Comparison of ENCODE assay signal across 11 cellular contexts in genomic region chr17:4480929-4481898, GRCh38. TPM values are rescaled to one million over a fixed set of nuclear protein-coding genes. Genes with fewer than 3 reads are reported as not detected.
DNase-seq lines count a peak whose midpoint lies in the region; ATAC-seq, FAIRE-seq and TF ChIP-seq lines count a peak whose summit lies in the region.
"Had no signal": no experiment of that assay in that cellular context is flagged by ENCODE, and none has a peak within 500 bp of the region (broad histone marks: within the 10 kb centered on the region; RNA-seq: fewer than 3 reads in every experiment).

No MANE protein-coding gene starts in this region.

- H3K36me3 ChIP-seq in small intestine (ENCODE audit: control insufficient read depth in 2 of 2, insufficient read depth in 2 of 2, low read length in 2 of 2): no peaks in the 10 kb centered on the region
- no peaks in the 10 kb centered on the region for H3K36me3 ChIP-seq in uterus
- H3K36me3 ChIP-seq: cardiac muscle cell had no signal

- WGBS in small intestine, 3 donors: 5 to 26% (median 17%) methylated on average over 14 of the region's 14 CpGs

- peak; percentile 61 for ATAC-seq in central memory CD8-positive, alpha-beta T cell (replicated peaks; ENCODE audit: extremely low read depth, poor library complexity, severe bottlenecking)
- no peak for ATAC-seq in GM21360 (IDR thresholded peaks at IDR 0.05; ENCODE audit: unreplicated experiment)

- intact Hi-C loops in uterus (cut with DNase I; ENCODE audit: low total_unique reads): no loop called here

- H3K9me3 ChIP-seq in small intestine (ENCODE audit: control insufficient read depth, low read depth) (no peaks in the 10 kb centered on the region), uterus (no peaks in the 10 kb centered on the region)

- H3K4me3 ChIP-seq in small intestine (ENCODE audit: low read depth in 1 of 2, low read length in 2 of 2) (peak overlapping the region in 1 of 2 donors; percentile 6), uterus (no peak overlapping the region)
- H3K4me3 ChIP-seq: cardiac muscle cell had no signal

- TF ChIP-seq CTCF in GM13977 (IDR thresholded peaks at IDR 0.05; ENCODE audit: extremely low read depth, insufficient read depth, missing control alignments) (no peak), uterus (IDR thresholded peaks at IDR 0.05) (no peak)

- peak overlapping the region; percentile 95 to 99 for H3K27ac ChIP-seq in small intestine (ENCODE audit: low read depth in 1 of 2, low read length in 1 of 2)
- no peak overlapping the region for H3K27ac ChIP-seq in uterus
- H3K27ac ChIP-seq: cardiac muscle cell, parathyroid adenoma had no signal

- H3K27me3 ChIP-seq in small intestine (ENCODE audit: control insufficient read depth in 2 of 2, insufficient read depth in 2 of 2, low read length in 2 of 2) (no peaks in the 10 kb centered on the region), uterus (no peaks in the 10 kb centered on the region)
- H3K27me3 ChIP-seq: cardiac muscle cell had no signal

- H3K4me3 Mint-ChIP-seq in central memory CD8-positive, alpha-beta T cell: peak overlapping the region; percentile 77

- H3K4me1 ChIP-seq in small intestine (ENCODE audit: control insufficient read depth in 2 of 2, insufficient read depth in 1 of 2, low read depth in 1 of 2, low read length in 1 of 2): peaks cover 9 to 10% of the 10 kb centered on the region in 2 donors
- H3K4me1 ChIP-seq in uterus: no peaks in the 10 kb centered on the region
- H3K4me1 ChIP-seq: parathyroid adenoma had no signal

- peak overlapping the region; percentile 91 for H3K27ac Mint-ChIP-seq in central memory CD8-positive, alpha-beta T cell (ENCODE audit: low read depth)

- DNase-seq in GM13977 (ENCODE audit: low spot score): peak; percentile 64
- DNase-seq in OCI-M1 (lab: John Stamatoyannopoulos, UW): peak; percentile 12
- DNase-seq in central memory CD8-positive, alpha-beta T cell (ENCODE audit: low spot score in 2 of 2): no peak
- peak; percentile 97 for DNase-seq in small intestine
- no peak for DNase-seq in NCI-H1436 (lab: John Stamatoyannopoulos, UW)
- DNase-seq in uterus: no peak
- no peak for DNase-seq in NCI-H82 treated with DMSO at 0.1 percent for 48 hours (lab: John Stamatoyannopoulos, UW; ENCODE audit: unreplicated experiment)
- DNase-seq: NCI-H1417 treated with DMSO at 0.1 percent for 48 hours had no signal

- H3K27me3 Mint-ChIP-seq in central memory CD8-positive, alpha-beta T cell: no peaks in the 10 kb centered on the region

- no peak for TF ChIP-seq POLR2A in uterus (IDR thresholded peaks at IDR 0.05)

- FAIRE-seq in small intestine (lab: Jason Lieb, UNC): no peak

- peaks cover 49% of the 10 kb centered on the region for H3K4me1 Mint-ChIP-seq in central memory CD8-positive, alpha-beta T cell

- H3K36me3 Mint-ChIP-seq in central memory CD8-positive, alpha-beta T cell (ENCODE audit: insufficient read depth): peaks cover 2% of the 10 kb centered on the region

- in situ Hi-C loops in GM13977 (cut with MboI; ENCODE audit: low pct_unique_long_range_greater_than_20kb, low sequenced_read_pairs, unreplicated experiment): no loop called here

- H3K9me3 Mint-ChIP-seq in central memory CD8-positive, alpha-beta T cell: no peaks in the 10 kb centered on the region

RNA-seq across cellular contexts. Expression of gene SPNS2, which starts 17.5 kb away (rescaled TPM):
- 10 to 100 TPM in 2 of 3 donors, 1 to 10 TPM in 1; 6.3 to 37.3 (median 34.6) TPM for polyA plus RNA-seq in small intestine
- 10 to 100 TPM in 2 of 4 donors, 1 to 10 TPM in 2; 3.8 to 40.5 (median 13.6) TPM for total RNA-seq in uterus

RNA-seq across cellular contexts. Expression of gene SPNS3, which starts 47.5 kb away (rescaled TPM):
- polyA plus RNA-seq in small intestine: 1 to 10 TPM in 2 of 3 donors, under 1 TPM in 1; 0.45 to 2.4 (median 2.4) TPM
- under 1 TPM in 1 of 4 donors, not detected in 3; 0.69 TPM for total RNA-seq in uterus
- total RNA-seq: cardiac muscle cell had no signal
- polyA plus RNA-seq: cardiac muscle cell had no signal

Comparison
In these comparisons a context has a peak if more than half of its experiments do, and no peak if none do; other contexts are left out.
1. DNase-seq: peak in GM13977 (single experiment), OCI-M1 (single experiment) and small intestine (single experiment); none in central memory CD8-positive, alpha-beta T cell (0 of 2), NCI-H1436 (single experiment), uterus (0 of 2) and NCI-H82 treated with DMSO at 0.1 percent for 48 hours (single experiment).
2. H3K27ac ChIP-seq: peak in small intestine (2 of 2); none in uterus (0 of 2).